8 cellular contexts compared by ENCODE assay signal in the genomic region with DNA sequence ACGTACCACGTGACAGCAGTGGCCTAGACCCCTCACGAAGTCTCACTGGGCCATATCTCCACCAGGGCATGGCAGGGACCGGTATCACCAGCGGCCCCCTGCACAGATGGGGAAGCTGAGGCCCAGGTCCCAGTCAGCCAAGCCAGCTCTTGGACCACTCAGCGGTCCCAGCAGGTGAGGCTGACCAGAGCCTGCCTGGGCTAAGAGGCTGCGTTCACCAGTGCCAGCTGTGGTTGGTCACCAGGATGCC. TPM values are rescaled to one million over a fixed set of nuclear protein-coding genes. Genes with fewer than 3 reads are reported as not detected.
DNase-seq lines count a peak whose midpoint lies in the region; ATAC-seq, FAIRE-seq and TF ChIP-seq lines count a peak whose summit lies in the region.

No MANE protein-coding gene starts in this region.

- 50 to 56% (median 51%) methylated on average over 7 of the region's 7 CpGs for WGBS in psoas muscle, 3 donors

- ATAC-seq in PC-3: no peak
- ATAC-seq in psoas muscle: peak in 1 of 4 donors; percentile 59

- H2AFZ ChIP-seq in PC-3 (ENCODE audit: low read length) (peak overlapping the region; percentile 73), endothelial cell of umbilical vein (ENCODE audit: low read depth, low read length) (peak overlapping the region; percentile 93)

- H3K27ac ChIP-seq in DOHH2 (ENCODE audit: low read depth, low read length) (peak overlapping the region; percentile 18; the same call in 1 of the 2 replicates), PC-3 (ENCODE audit: low read length) (no peak overlapping the region), endothelial cell of umbilical vein (ENCODE audit: insufficient read depth, low read depth, low read length) (peak overlapping the region; percentile 61), psoas muscle (peak overlapping the region; percentile 81)

- H3K9me2 ChIP-seq in DOHH2 (replicated peaks; ENCODE audit: control insufficient read depth, low read length) (no peaks in the 10 kb centered on the region), PC-3 (replicated peaks; ENCODE audit: low read length) (no peaks in the 10 kb centered on the region)

- CTCF ChIA-PET in PC-3 (lab: Charles Lee): interaction anchor here (1.0 kb wide), 4 partner anchors 82 to 190 kb away, joined by 3 to 7 read pairs (median 6); a partner anchor contains a TSS
- CTCF ChIA-PET in endothelial cell of umbilical vein (lab: Charles Lee): interaction anchor here (0.7 to 1.9 kb wide), 12 partner anchors 11 to 383 kb away, joined by 3 to 24 read pairs (median 5); a partner anchor contains a TSS
- CTCF ChIA-PET in GM10248 (lab: Yijun Ruan, JAX): interaction anchor here (1.1 to 2.0 kb wide), 6 partner anchors 14 to 493 kb away, joined by 3 to 9 read pairs (median 4); no protein-coding TSS in a partner anchor

- POLR2A ChIA-PET in PC-3 (lab: Charles Lee; ENCODE audit: unreplicated experiment): interaction anchor here (1.5 kb wide), 1 partner anchor 89 kb away, joined by 10 read pairs; no protein-coding TSS in a partner anchor
- POLR2A ChIA-PET in endothelial cell of umbilical vein (lab: Charles Lee): no interaction called here
- POLR2A ChIA-PET in GM10248 (lab: Yijun Ruan, JAX): interaction anchor here (1.0 kb wide), 2 partner anchors 68 to 143 kb away, joined by 3 read pairs; a partner anchor contains a TSS

- H3K9me3 ChIP-seq in DOHH2 (ENCODE audit: control insufficient read depth, insufficient read depth, low read length) (no peaks in the 10 kb centered on the region), PC-3 (ENCODE audit: low read length) (no peaks in the 10 kb centered on the region), endothelial cell of umbilical vein (replicated peaks; ENCODE audit: control insufficient read depth, insufficient read depth, low read length) (no peaks in the 10 kb centered on the region), psoas muscle (no peaks in the 10 kb centered on the region)

- no peak for TF ChIP-seq POLR2A in endothelial cell of umbilical vein (IDR thresholded peaks at IDR 0.05; ENCODE audit: low read depth, low read length)

- H3K27me3 ChIP-seq in DOHH2 (ENCODE audit: control insufficient read depth, low read length) (peaks cover 9% of the 10 kb centered on the region), PC-3 (ENCODE audit: low read length) (no peaks in the 10 kb centered on the region), endothelial cell of umbilical vein (ENCODE audit: control insufficient read depth in 2 of 2, insufficient read depth in 2 of 2, low read length in 2 of 2) (no peaks in the 10 kb centered on the region), psoas muscle (ENCODE audit: insufficient read depth in 3 of 3, low read length in 2 of 3) (peaks cover 0 to 5% (median 0%) of the 10 kb centered on the region in 3 donors)

- H3K36me3 ChIP-seq in DOHH2 (ENCODE audit: control insufficient read depth, low read length) (peaks cover 18% of the 10 kb centered on the region), PC-3 (ENCODE audit: low read depth, low read length) (peaks cover 4% of the 10 kb centered on the region; the same call in 1 of the 2 replicates), endothelial cell of umbilical vein (ENCODE audit: control insufficient read depth in 2 of 2, extremely low read depth in 1 of 2, insufficient read depth in 2 of 2, low read length in 2 of 2) (no peaks in the 10 kb centered on the region), psoas muscle (ENCODE audit: insufficient read depth in 1 of 2, low read depth in 1 of 2) (peaks cover 0 to 15% of the 10 kb centered on the region in 2 donors)

- dilution Hi-C loops in endothelial cell of umbilical vein (cut with MboI; ENCODE audit: extremely low pct_ligation_motif_present, low sequenced_read_pairs): no loop called here

- no peak for TF ChIP-seq CTCF in DOHH2 (IDR thresholded peaks at IDR 0.05; ENCODE audit: low read depth, low read length, poor library complexity, severe bottlenecking)
- TF ChIP-seq CTCF in PC-3 (conservative IDR thresholded peaks at IDR 0.05; ENCODE audit: low read depth, low read length): no peak
- no peak for TF ChIP-seq CTCF in endothelial cell of umbilical vein (IDR thresholded peaks at IDR 0.05; ENCODE audit: extremely low read depth in 1 of 2, insufficient read depth in 1 of 2, low read depth in 1 of 2, low read length in 2 of 2)
- no peak for TF ChIP-seq CTCF in psoas muscle (IDR thresholded peaks at IDR 0.05)
- TF ChIP-seq CTCF in GM10248 (IDR thresholded peaks at IDR 0.05; ENCODE audit: control extremely low read depth, extremely low read depth, low read depth, missing control alignments): no peak

- intact Hi-C loops in PC-3 (cut with micrococcal nuclease): loop anchor here (5.0 to 10.0 kb wide), 5 partner anchors 56 to 409 kb away; a partner anchor contains a TSS
- intact Hi-C loops in endothelial cell of umbilical vein (cut with micrococcal nuclease): loop anchor here (1.0 to 10.0 kb wide), 2 partner anchors 434 to 489 kb away; a partner anchor contains a TSS
- intact Hi-C loops in psoas muscle (cut with DNase I): loop anchor here (5.0 kb wide), 3 partner anchors 126 to 291 kb away; no protein-coding TSS in a partner anchor

- FAIRE-seq in endothelial cell of umbilical vein (lab: Jason Lieb, UNC): no peak

- no peaks in the 10 kb centered on the region for H3K9me1 ChIP-seq in endothelial cell of umbilical vein (replicated peaks; ENCODE audit: control insufficient read depth, extremely low read depth, insufficient read depth, low read length)

- H3K9ac ChIP-seq in PC-3 (ENCODE audit: low read length) (no peak overlapping the region), endothelial cell of umbilical vein (replicated peaks; ENCODE audit: extremely low read depth, insufficient read depth, low read length) (peak overlapping the region; percentile 41)

- BruUV-seq in PC-3 (replicated peaks; lab: Mats Ljungman, UMichigan) (TSS peak; percentile 61), endothelial cell of umbilical vein (replicated peaks; lab: Mats Ljungman, UMichigan) (no TSS peak)

- DNase-seq in PC-3 (no peak), endothelial cell of umbilical vein (ENCODE audit: low read depth, low spot score) (no peak), psoas muscle (no peak), SIG-M5 treated with dmso at 0.1 percent for 504 hours (lab: John Stamatoyannopoulos, UW; ENCODE audit: unreplicated experiment) (no peak), NCI-H69 (lab: John Stamatoyannopoulos, UW) (no peak), GM10248 (ENCODE audit: extremely low spot score) (no peak), NCI-H1092 treated with DMSO at 0.1 percent for 48 hours (lab: John Stamatoyannopoulos, UW) (no peak)

- H3K79me2 ChIP-seq in DOHH2 (ENCODE audit: control insufficient read depth, low read length) (peaks cover 15% of the 10 kb centered on the region), PC-3 (ENCODE audit: low read length) (peaks cover 15% of the 10 kb centered on the region), endothelial cell of umbilical vein (ENCODE audit: control insufficient read depth, insufficient read depth, low read length) (peaks cover 14% of the 10 kb centered on the region)

- H3K4me1 ChIP-seq in DOHH2 (ENCODE audit: control insufficient read depth, low read length) (peaks cover 43% of the 10 kb centered on the region), PC-3 (ENCODE audit: insufficient read depth, low read length) (peaks cover 39% of the 10 kb centered on the region), endothelial cell of umbilical vein (ENCODE audit: control insufficient read depth, extremely low read depth, insufficient read depth, low read length) (peaks cover 22% of the 10 kb centered on the region), psoas muscle (peaks cover 16% of the 10 kb centered on the region)

- H4K20me1 ChIP-seq in DOHH2 (ENCODE audit: control insufficient read depth, insufficient read depth, low read depth, low read length) (no peaks in the 10 kb centered on the region), PC-3 (ENCODE audit: low read length) (0 out of 2 replicates have a peak, but pooled peaks cover 8% of the 10 kb centered on the region), endothelial cell of umbilical vein (replicated peaks; ENCODE audit: control insufficient read depth, extremely low read depth, insufficient read depth, low read length) (no peaks in the 10 kb centered on the region)

- H3F3A ChIP-seq in DOHH2 (ENCODE audit: control insufficient read depth, insufficient read depth): peaks cover 12% of the 10 kb centered on the region
- H3F3A ChIP-seq in PC-3 (ENCODE audit: low read length, unreplicated experiment): no peaks in the 10 kb centered on the region

- peak overlapping the region; percentile 70 for H3K4me3 ChIP-seq in DOHH2 (ENCODE audit: low read length)
- peak overlapping the region; percentile 54 for H3K4me3 ChIP-seq in PC-3 (ENCODE audit: low read length)
- H3K4me3 ChIP-seq in endothelial cell of umbilical vein (replicated peaks in 1 of 3; ENCODE audit: insufficient read depth in 1 of 3, low read depth in 1 of 3, low read length in 3 of 3): no peak overlapping the region
- peak overlapping the region; percentile 70 for H3K4me3 ChIP-seq in psoas muscle

- peak overlapping the region; percentile 84 for H3K4me2 ChIP-seq in DOHH2 (ENCODE audit: low read length)
- H3K4me2 ChIP-seq in PC-3 (ENCODE audit: low read length): peak overlapping the region; percentile 81
- H3K4me2 ChIP-seq in endothelial cell of umbilical vein (ENCODE audit: insufficient read depth, low read length): peak overlapping the region; percentile 69

RNA-seq across cellular contexts. Expression of a gene that starts 2.6 kb away (rescaled TPM):
- total RNA-seq in PC-3 (2014; rRNA removed): 48.8 and 56.3 TPM in 2 replicates
- total RNA-seq in endothelial cell of umbilical vein: 17.0 and 17.7 TPM in 2 replicates
- polyA plus RNA-seq in endothelial cell of umbilical vein: 17.1 and 18.5 TPM in 2 replicates
- polyA plus RNA-seq in endothelial cell of umbilical vein (2011; cell fraction: cytosol; rRNA removed): 17.5 and 18.1 TPM in 2 replicates
- 13.0 and 14.4 TPM in 2 replicates for polyA plus RNA-seq in endothelial cell of umbilical vein (2011; cell fraction: nucleus; rRNA removed)
- polyA plus RNA-seq in endothelial cell of umbilical vein (2012): 16.1 and 16.2 TPM in 2 replicates
- polyA minus RNA-seq in endothelial cell of umbilical vein: 10.6 and 15.1 TPM in 2 replicates
- polyA minus RNA-seq in endothelial cell of umbilical vein (2011; cell fraction: cytosol; rRNA and poly(A)+ RNA removed): 11.3 TPM
- 4.5 and 5.0 TPM in 2 replicates for polyA minus RNA-seq in endothelial cell of umbilical vein (2011; cell fraction: nucleus; rRNA and poly(A)+ RNA removed)
- total RNA-seq in psoas muscle: 1 to 10 TPM; 5.1 to 7.2 (median 5.7) TPM
- 10 to 100 TPM in 1 of 3 donors, 1 to 10 TPM in 2; 6.5 to 11.4 (median 7.8) TPM for polyA plus RNA-seq in psoas muscle

RNA-seq across cellular contexts. Expression of a gene that starts 11.0 kb away (rescaled TPM):
- total RNA-seq in PC-3 (2014; rRNA removed) (78.9 and 112 TPM in 2 replicates), endothelial cell of umbilical vein (35.1 and 44.0 TPM in 2 replicates), psoas muscle (10 to 100 TPM; 17.3 to 20.9 (median 19.4) TPM)
- polyA plus RNA-seq in endothelial cell of umbilical vein (30.4 and 30.8 TPM in 2 replicates), psoas muscle (10 to 100 TPM; 11.6 to 21.6 (median 15.5) TPM)
- 30.0 and 36.7 TPM in 2 replicates for polyA plus RNA-seq in endothelial cell of umbilical vein (2011; cell fraction: cytosol; rRNA removed)
- 38.4 and 43.1 TPM in 2 replicates for polyA plus RNA-seq in endothelial cell of umbilical vein (2011; cell fraction: nucleus; rRNA removed)
- 24.5 and 27.1 TPM in 2 replicates for polyA plus RNA-seq in endothelial cell of umbilical vein (2012)
- polyA minus RNA-seq in endothelial cell of umbilical vein: 18.0 and 22.8 TPM in 2 replicates
- polyA minus RNA-seq in endothelial cell of umbilical vein (2011; cell fraction: cytosol; rRNA and poly(A)+ RNA removed): 31.2 TPM
- polyA minus RNA-seq in endothelial cell of umbilical vein (2011; cell fraction: nucleus; rRNA and poly(A)+ RNA removed): 5.7 and 10.0 TPM in 2 replicates

RNA-seq across cellular contexts. Expression of a gene that starts 23.2 kb away (rescaled TPM):
- total RNA-seq in PC-3 (2014; rRNA removed) (14.3 and 17.7 TPM in 2 replicates), endothelial cell of umbilical vein (0.60 and 0.76 TPM in 2 replicates), psoas muscle (under 1 TPM in 3 of 4 donors, not detected in 1; 0.27 to 0.67 (median 0.40) TPM)
- polyA plus RNA-seq in endothelial cell of umbilical vein (0.19 and 0.46 TPM in 2 replicates), psoas muscle (under 1 TPM; 0.51 to 0.86 (median 0.67) TPM)
- 0.23 and 0.32 TPM in 2 replicates for polyA plus RNA-seq in endothelial cell of umbilical vein (2011; cell fraction: cytosol; rRNA removed)
- 1.8 TPM in 2 replicates for polyA plus RNA-seq in endothelial cell of umbilical vein (2011; cell fraction: nucleus; rRNA removed)
- 0.41 and 1.8 TPM in 2 replicates for polyA plus RNA-seq in endothelial cell of umbilical vein (2012)
- 0.08 TPM in 1 of 2 replicates, not detected in the other for polyA minus RNA-seq in endothelial cell of umbilical vein
- polyA minus RNA-seq in endothelial cell of umbilical vein (2011; cell fraction: cytosol; rRNA and poly(A)+ RNA removed): 8.6 TPM
- not detected in 2 replicates for polyA minus RNA-seq in endothelial cell of umbilical vein (2011; cell fraction: nucleus; rRNA and poly(A)+ RNA removed)

Comparison
In these comparisons a context has a peak if more than half of its experiments do, and no peak if none do; other contexts are left out.
1. H3K4me3 ChIP-seq: peak in DOHH2 (single experiment), PC-3 (single experiment) and psoas muscle (single experiment); none in endothelial cell of umbilical vein (0 of 3).
2. Peak in every context shown above with its lines, with median percentiles within 50 percentile points of each other: H3K4me2 ChIP-seq.